ENCODE assay signal across 15 cellular contexts in genomic region chr3:123122525-123123315, GRCh38. TPM values are rescaled to one million over a fixed set of nuclear protein-coding genes. Genes with fewer than 3 reads are reported as not detected.
DNase-seq lines count a peak whose midpoint lies in the region; ATAC-seq, FAIRE-seq and TF ChIP-seq lines count a peak whose summit lies in the region.
"Had no signal": no experiment of that assay in that cellular context is flagged by ENCODE, and none has a peak within 500 bp of the region (broad histone marks: within the 10 kb centered on the region; RNA-seq: fewer than 3 reads in every experiment).

No MANE protein-coding gene starts in this region.

- TF ChIP-seq RAD21 in HepG2 (CRISPR knock-in tag; IDR thresholded peaks at IDR 0.05) = no peak

- H3K36me3 Mint-ChIP-seq in astrocyte (ENCODE audit: low read depth, unreplicated experiment) = peaks cover 54% of the 10 kb centered on the region

- no peak for TF ChIP-seq EP300 in HepG2 (IDR thresholded peaks at IDR 0.05; ENCODE audit: low read depth in 2 of 2, low read length in 2 of 2)
- no peak for TF ChIP-seq EP300 in HepG2 (CRISPR knock-in tag; IDR thresholded peaks at IDR 0.05; ENCODE audit: borderline replicate concordance)

- H3K27me3 ChIP-seq in HepG2 (ENCODE audit: control insufficient read depth in 1 of 2, insufficient read depth in 2 of 2, low read length in 2 of 2) (no peaks in the 10 kb centered on the region), right lobe of liver (no peaks in the 10 kb centered on the region), astrocyte (ENCODE audit: insufficient read depth, low read length) (no peaks in the 10 kb centered on the region), upper lobe of right lung (no peaks in the 10 kb centered on the region)

- H3K4me1 Mint-ChIP-seq in astrocyte (ENCODE audit: low read depth, unreplicated experiment) = peaks cover 39% of the 10 kb centered on the region

- CTCF ChIA-PET in HepG2 (lab: Yijun Ruan, JAX; ENCODE audit: low intra/inter-chr PET ratio, low total read pairs) = no interaction called here

- H3K9me3 ChIP-seq in HepG2 (ENCODE audit: low read length) (no peaks in the 10 kb centered on the region), right lobe of liver (no peaks in the 10 kb centered on the region), astrocyte (ENCODE audit: insufficient read depth, low read depth, low read length) (no peaks in the 10 kb centered on the region), upper lobe of right lung (no peaks in the 10 kb centered on the region)

- no peaks in the 10 kb centered on the region for H3K27me3 Mint-ChIP-seq in astrocyte (ENCODE audit: low read depth, unreplicated experiment)
- H3K27me3 Mint-ChIP-seq: dendritic cell treated with granulocyte-macrophage colony-stimulating factor and Interleukin-4, amounts not matched to agents 40 ng/mL and 50 ng/mL, for 4 days had no signal

- in situ Hi-C loops in HepG2 (cut with HindIII; ENCODE audit: extremely low pct_ligation_motif_present, low pct_unique_long_range_greater_than_20kb) = no loop called here

- POLR2A ChIA-PET in HepG2 (lab: Yijun Ruan, JAX) = no interaction called here

- no peak overlapping the region for H3K4me2 ChIP-seq in HepG2 (ENCODE audit: low read depth, low read length)
- H3K4me2 ChIP-seq in astrocyte (ENCODE audit: low read length) = no peak overlapping the region

- ATAC-seq in HepG2 (no peak), right lobe of liver (no peak), upper lobe of right lung (no peak), HG03196 (IDR thresholded peaks at IDR 0.05; ENCODE audit: unreplicated experiment) (no peak)
- ATAC-seq: HCT116 had no signal

- H4K20me1 ChIP-seq in HepG2 (ENCODE audit: insufficient read depth, low read length) = no peaks in the 10 kb centered on the region; the same call in none of the 2 replicates
- H4K20me1 ChIP-seq in astrocyte (ENCODE audit: insufficient read depth, low read length) = peaks cover 53% of the 10 kb centered on the region

- H3K4me1 ChIP-seq in HepG2 (ENCODE audit: insufficient read depth, low read length) (peaks cover 5% of the 10 kb centered on the region; the same call in 1 of the 2 replicates), right lobe of liver (no peaks in the 10 kb centered on the region), astrocyte (ENCODE audit: insufficient read depth, low read length) (no peaks in the 10 kb centered on the region), upper lobe of right lung (no peaks in the 10 kb centered on the region)

- no peak overlapping the region for H2AFZ ChIP-seq in HepG2 (ENCODE audit: low read length)
- no peak overlapping the region for H2AFZ ChIP-seq in astrocyte (ENCODE audit: low read depth, low read length)

- H3K79me2 ChIP-seq in HepG2 (ENCODE audit: insufficient read depth, low read length) = no peaks in the 10 kb centered on the region
- no peaks in the 10 kb centered on the region for H3K79me2 ChIP-seq in astrocyte (ENCODE audit: insufficient read depth, low read length)

- DNase-seq in HepG2 (ENCODE audit: low spot score) = peak; percentile 18
- no peak for DNase-seq in right lobe of liver
- DNase-seq in astrocyte (ENCODE audit: low read depth) = peak; percentile 44
- peak; percentile 72 for DNase-seq in fibroblast of the aortic adventitia (ENCODE audit: low read depth)
- no peak for DNase-seq in upper lobe of right lung
- DNase-seq in DMS 273 treated with DMSO at 0.1 percent for 48 hours (lab: John Stamatoyannopoulos, UW) = no peak
- no peak for DNase-seq in superior temporal gyrus (ENCODE audit: extremely low spot score)
- DNase-seq: activated CD4-positive, alpha-beta T cell treated with anti-CD3 and anti-CD28 coated beads for 48 hours; activated T-cell treated with anti-CD3 and anti-CD28 coated beads, Interleukin-2, amount 50 U/mL, for 1 hour; amygdala; NCI-H2029 treated with DMSO at 0.1 percent for 48 hours had no signal

- FAIRE-seq in HepG2 (lab: Jason Lieb, UNC) (peak; percentile 39), astrocyte (lab: Jason Lieb, UNC) (peak; percentile 13)

- no peak overlapping the region for H3K4me3 Mint-ChIP-seq in astrocyte (ENCODE audit: unreplicated experiment)
- H3K4me3 Mint-ChIP-seq: dendritic cell treated with granulocyte-macrophage colony-stimulating factor and Interleukin-4, amounts not matched to agents 40 ng/mL and 50 ng/mL, for 4 days had no signal

- TF ChIP-seq POLR2A in HepG2 (IDR thresholded peaks at IDR 0.05; ENCODE audit: insufficient read depth in 1 of 2, low read depth in 2 of 2, low read length in 2 of 2) (no peak), right lobe of liver (IDR thresholded peaks at IDR 0.05) (no peak)

- 79% methylated on average over 8 of the region's 8 CpGs for WGBS in HepG2 (ENCODE audit: low lambda C conversion rate)
- 66% methylated on average over 7 of the region's 8 CpGs for WGBS in right lobe of liver (ENCODE audit: insufficient coverage, low coverage, low lambda C conversion rate, missing lambda C conversion rate)

- H3K27ac ChIP-seq in HepG2 (ENCODE audit: extremely low read length, insufficient read depth, low read length) (no peak overlapping the region), right lobe of liver (no peak overlapping the region), astrocyte (ENCODE audit: low read depth, low read length) (no peak overlapping the region), upper lobe of right lung (peak overlapping the region; percentile 30)

- H3K9ac ChIP-seq in HepG2 (ENCODE audit: insufficient read depth, low read depth, low read length) (no peak overlapping the region), astrocyte (ENCODE audit: low read length) (no peak overlapping the region)

- intact Hi-C loops in HepG2 (cut with micrococcal nuclease; ENCODE audit: unreplicated experiment) = no loop called here
- intact Hi-C loops in right lobe of liver (cut with DNase I) = no loop called here
- intact Hi-C loops in upper lobe of right lung (cut with DNase I) = no loop called here

- BruUV-seq in HepG2 (replicated peaks; lab: Mats Ljungman, UMichigan) = no TSS peak

- H3K36me3 ChIP-seq in HepG2 (replicated peaks in 1 of 2; ENCODE audit: control insufficient read depth in 1 of 2, insufficient read depth in 2 of 2, low read length in 2 of 2) (peaks cover 44 to 92% of the 10 kb centered on the region in 2 experiments), right lobe of liver (peaks cover 0 to 87% (median 42%) of the 10 kb centered on the region in 4 donors), astrocyte (ENCODE audit: insufficient read depth, low read length) (peaks cover 23% of the 10 kb centered on the region), upper lobe of right lung (peaks cover 55% of the 10 kb centered on the region)

- no peaks in the 10 kb centered on the region for H3K9me3 Mint-ChIP-seq in astrocyte (ENCODE audit: unreplicated experiment)
- H3K9me3 Mint-ChIP-seq: dendritic cell treated with granulocyte-macrophage colony-stimulating factor and Interleukin-4, amounts not matched to agents 40 ng/mL and 50 ng/mL, for 4 days had no signal

- TF ChIP-seq CTCF in HepG2 (CRISPR knock-in tag; IDR thresholded peaks at IDR 0.05) (no peak), right lobe of liver (IDR thresholded peaks at IDR 0.05) (no peak), astrocyte (IDR thresholded peaks at IDR 0.05; ENCODE audit: insufficient read depth, low read depth, low read length) (no peak), fibroblast of the aortic adventitia (IDR thresholded peaks at IDR 0.05; ENCODE audit: insufficient read depth, low read length) (no peak), upper lobe of right lung (IDR thresholded peaks at IDR 0.05) (no peak)

- H3K4me3 ChIP-seq in HepG2 (replicated peaks in 1 of 3; ENCODE audit: insufficient read depth in 1 of 3, low read depth in 2 of 3, low read length in 3 of 3) (no peak overlapping the region), right lobe of liver (no peak overlapping the region), astrocyte (ENCODE audit: insufficient read depth, low read depth, low read length) (no peak overlapping the region), fibroblast of the aortic adventitia (ENCODE audit: low read depth, low read length) (no peak overlapping the region), upper lobe of right lung (no peak overlapping the region)
- H3K4me3 ChIP-seq: skin epidermis had no signal

- peak overlapping the region; percentile 26 for H3K27ac Mint-ChIP-seq in astrocyte (ENCODE audit: unreplicated experiment)
- H3K27ac Mint-ChIP-seq: dendritic cell treated with granulocyte-macrophage colony-stimulating factor and Interleukin-4, amounts not matched to agents 40 ng/mL and 50 ng/mL, for 4 days had no signal

TF ChIP-seq in HepG2, 621 proteins besides CTCF, POLR2A, EP300 and RAD21 (continues in another document):
- TF ChIP-seq FOSL2 (CRISPR knock-in tag; IDR thresholded peaks at IDR 0.05) (peak; percentile 76), RAD51 (IDR thresholded peaks at IDR 0.05; ENCODE audit: borderline replicate concordance) (0 out of 2 replicates have a peak, but pooled peaks have one; percentile 10), ZNF501 (CRISPR knock-in tag; IDR thresholded peaks at IDR 0.05) (no peak)

RNA-seq across cellular contexts. Expression of gene PDIA5, which starts 55.9 kb away (rescaled TPM):
- 19.5 and 51.3 TPM in 2 replicates for total RNA-seq in HepG2 (2016; rRNA removed; fragmentation: Illumina TruSeq; extraction: Trizol)
- total RNA-seq in HepG2 (2016; cell fraction: cytosol; rRNA removed; fragmentation: Illumina TruSeq; extraction: Trizol; ENCODE audit: low read depth) = 13.0 and 13.1 TPM in 2 replicates
- total RNA-seq in HepG2 (2016; cell fraction: insoluble cytoplasmic fraction; rRNA removed; fragmentation: Illumina TruSeq; extraction: Trizol) = 19.8 and 48.1 TPM in 2 replicates
- 12.9 and 15.5 TPM in 2 replicates for total RNA-seq in HepG2 (2016; cell fraction: membrane; rRNA removed; fragmentation: Illumina TruSeq; extraction: Trizol)
- 46.1 and 55.1 TPM in 2 replicates for total RNA-seq in HepG2 (2016; cell fraction: nucleus; rRNA removed; fragmentation: Illumina TruSeq; extraction: Trizol)
- 65.3 and 74.3 TPM in 2 replicates for polyA plus RNA-seq in HepG2 (2011; rRNA removed)
- polyA plus RNA-seq in HepG2 (2011; cell fraction: cytosol; rRNA removed) = 68.0 and 77.8 TPM in 2 replicates
- polyA plus RNA-seq in HepG2 (2011; cell fraction: nucleus; rRNA removed) = 56.4 and 59.5 TPM in 2 replicates
- 60.1 and 65.8 TPM in 2 replicates for polyA plus RNA-seq in HepG2 (2012)
- polyA plus RNA-seq in HepG2 (2016; cell fraction: cytosol; fragmentation: Illumina TruSeq; extraction: Trizol; ENCODE audit: low read depth) = 9.4 and 9.5 TPM in 2 replicates
- 26.4 and 30.6 TPM in 2 replicates for polyA plus RNA-seq in HepG2 (2016; cell fraction: insoluble cytoplasmic fraction; fragmentation: Illumina TruSeq; extraction: Trizol; ENCODE audit: low read depth)
- polyA plus RNA-seq in HepG2 (2016; cell fraction: membrane; fragmentation: Illumina TruSeq; extraction: Trizol; ENCODE audit: low read depth) = 13.4 and 13.9 TPM in 2 replicates
- 125 and 129 TPM in 2 replicates for polyA plus RNA-seq in HepG2 (2016; cell fraction: nucleus; fragmentation: Illumina TruSeq; extraction: Trizol; ENCODE audit: insufficient read depth, low read depth)
- 15.2 and 37.2 TPM in 2 replicates for polyA minus RNA-seq in HepG2 (2011; rRNA and poly(A)+ RNA removed; ENCODE audit: low replicate concordance)
- polyA minus RNA-seq in HepG2 (2011; cell fraction: cytosol; rRNA and poly(A)+ RNA removed) = 23.6 and 33.0 TPM in 2 replicates
- 37.1 and 44.5 TPM in 2 replicates for polyA minus RNA-seq in HepG2 (2011; cell fraction: nucleus; rRNA and poly(A)+ RNA removed)
- total RNA-seq in right lobe of liver = 100 to 1,000 TPM in 1 of 6 experiments, 10 to 100 TPM in 5; 26.2 to 109 (median 51.9) TPM
- total RNA-seq in astrocyte = 77.5 and 86.5 TPM in 2 replicates
- total RNA-seq in fibroblast of the aortic adventitia (ENCODE audit: low replicate concordance) = 43.9 and 59.1 TPM in 2 replicates
- total RNA-seq in upper lobe of right lung = 33.6 TPM

Comparison
In these comparisons a context has a peak if more than half of its experiments do, and no peak if none do; other contexts are left out.
1. DNase-seq: peak in HepG2 (single experiment), astrocyte (single experiment) and fibroblast of the aortic adventitia (single experiment); none in right lobe of liver (0 of 3), upper lobe of right lung (single experiment), DMS 273 treated with DMSO at 0.1 percent for 48 hours (single experiment) and superior temporal gyrus (single experiment).